ENCODE assay signal across 8 cellular contexts in the genomic region with DNA sequence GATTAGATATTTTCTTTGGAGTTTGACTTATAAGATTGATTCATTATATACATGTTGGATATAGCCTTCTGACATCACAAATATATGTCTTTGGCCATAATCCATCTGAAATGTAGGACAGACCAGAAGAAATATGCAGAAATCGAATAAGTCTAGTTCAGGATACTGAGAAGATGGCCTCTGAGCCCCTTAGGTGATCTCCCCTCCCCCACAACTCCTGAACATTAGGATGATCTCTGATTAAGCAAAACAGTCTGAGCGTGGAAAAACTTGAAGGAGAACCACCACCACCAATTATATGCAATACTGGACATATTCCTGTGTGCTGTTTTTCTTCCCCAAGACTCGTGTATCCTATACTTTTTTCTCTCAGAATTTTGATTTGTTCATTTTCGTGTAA. TPM values are rescaled to one million over a fixed set of nuclear protein-coding genes. Genes with fewer than 3 reads are reported as not detected.
DNase-seq lines count a peak whose midpoint lies in the region; ATAC-seq and TF ChIP-seq lines count a peak whose summit lies in the region.

No MANE protein-coding gene starts in this region.

- H3K4me1 ChIP-seq in tibial artery = peaks cover 0 to 69% (median 60%) of the 10 kb centered on the region in 4 donors

- H3K27ac Mint-ChIP-seq in activated naive CD4-positive, alpha-beta T cell treated with anti-CD3 and anti-CD28 coated beads, Interleukin-2, amount 50 U/mL, for 24 hours = no peak overlapping the region
- peak overlapping the region; percentile 100 for H3K27ac Mint-ChIP-seq in glutamatergic neuron (ENCODE audit: unreplicated experiment)

- H3K27me3 Mint-ChIP-seq in activated naive CD4-positive, alpha-beta T cell treated with anti-CD3 and anti-CD28 coated beads, Interleukin-2, amount 50 U/mL, for 24 hours = no peaks in the 10 kb centered on the region
- H3K27me3 Mint-ChIP-seq in glutamatergic neuron (ENCODE audit: unreplicated experiment) = peaks cover 29% of the 10 kb centered on the region

- H3K36me3 ChIP-seq in WERI-Rb-1 (peaks cover 21% of the 10 kb centered on the region), tibial artery (no peaks in the 10 kb centered on the region)

- H3K4me3 Mint-ChIP-seq in activated naive CD4-positive, alpha-beta T cell treated with anti-CD3 and anti-CD28 coated beads, Interleukin-2, amount 50 U/mL, for 24 hours = peak overlapping the region; percentile 94
- peak overlapping the region; percentile 96 for H3K4me3 Mint-ChIP-seq in glutamatergic neuron (ENCODE audit: unreplicated experiment)

- TF ChIP-seq CTCF in WERI-Rb-1 (IDR thresholded peaks at IDR 0.05; ENCODE audit: low read depth, low read length) = no peak
- no peak for TF ChIP-seq CTCF in glutamatergic neuron (IDR thresholded peaks at IDR 0.05; ENCODE audit: partially characterized antibody, unreplicated experiment)
- no peak for TF ChIP-seq CTCF in tibial artery (IDR thresholded peaks at IDR 0.05)

- no peaks in the 10 kb centered on the region for H3K27me3 ChIP-seq in WERI-Rb-1 (ENCODE audit: insufficient read depth, low read depth, severe bottlenecking)
- H3K27me3 ChIP-seq in tibial artery = no peaks in the 10 kb centered on the region

- H3K36me3 Mint-ChIP-seq in activated naive CD4-positive, alpha-beta T cell treated with anti-CD3 and anti-CD28 coated beads, Interleukin-2, amount 50 U/mL, for 24 hours = peaks cover 3% of the 10 kb centered on the region
- H3K36me3 Mint-ChIP-seq in glutamatergic neuron (ENCODE audit: unreplicated experiment) = no peaks in the 10 kb centered on the region

- intact Hi-C loops in tibial artery (cut with DNase I; ENCODE audit: low total_unique reads) = no loop called here

- peaks cover 71% of the 10 kb centered on the region for H3K4me1 Mint-ChIP-seq in activated naive CD4-positive, alpha-beta T cell treated with anti-CD3 and anti-CD28 coated beads, Interleukin-2, amount 50 U/mL, for 24 hours
- H3K4me1 Mint-ChIP-seq in glutamatergic neuron (ENCODE audit: low read depth, unreplicated experiment) = peaks cover 25% of the 10 kb centered on the region

- H3K9me3 Mint-ChIP-seq in activated naive CD4-positive, alpha-beta T cell treated with anti-CD3 and anti-CD28 coated beads, Interleukin-2, amount 50 U/mL, for 24 hours = no peaks in the 10 kb centered on the region
- peaks cover 34% of the 10 kb centered on the region for H3K9me3 Mint-ChIP-seq in glutamatergic neuron (ENCODE audit: unreplicated experiment)

- H3K9me3 ChIP-seq in WERI-Rb-1 (ENCODE audit: severe bottlenecking) (no peaks in the 10 kb centered on the region), tibial artery (no peaks in the 10 kb centered on the region)

- H3K4me3 ChIP-seq in WERI-Rb-1 (ENCODE audit: low read depth, low read length) (peak overlapping the region; percentile 78), tibial artery (no peak overlapping the region)

- H3K27ac ChIP-seq in WERI-Rb-1 (peak overlapping the region; percentile 99), tibial artery (peak overlapping the region; percentile 1 to 100)

- DNase-seq in activated naive CD4-positive, alpha-beta T cell (lab: John Stamatoyannopoulos, UW) = no peak
- DNase-seq in WERI-Rb-1 = peak; percentile 64
- peak; percentile 29 for DNase-seq in glutamatergic neuron
- no peak for DNase-seq in tibial artery
- DNase-seq in CD1c-positive myeloid dendritic cell (ENCODE audit: extremely low spot score) = no peak
- DNase-seq in GM19240 (ENCODE audit: insufficient read length, low spot score) = no peak

- no peak for ATAC-seq in GM18868 (IDR thresholded peaks at IDR 0.05; ENCODE audit: unreplicated experiment)

RNA-seq across cellular contexts. Expression of a gene that starts 3.2 kb away (rescaled TPM):
- 337 TPM for total RNA-seq in glutamatergic neuron (ENCODE audit: unreplicated experiment)

RNA-seq across cellular contexts. Expression of a gene that starts 37.8 kb away (rescaled TPM):
- 50.2 TPM for total RNA-seq in glutamatergic neuron (ENCODE audit: unreplicated experiment)

Comparison
In these comparisons a context has a peak if more than half of its experiments do, and no peak if none do; other contexts are left out.
1. DNase-seq: peak in WERI-Rb-1 (single experiment) and glutamatergic neuron (single experiment); none in activated naive CD4-positive, alpha-beta T cell (0 of 4), tibial artery (0 of 2), CD1c-positive myeloid dendritic cell (single experiment) and GM19240 (single experiment).